In genomic region chr2:96763511-96764252, GRCh38 we compare ENCODE assay signal across 8 cellular contexts. TPM values are rescaled to one million over a fixed set of nuclear protein-coding genes. Genes with fewer than 3 reads are reported as not detected.
DNase-seq lines count a peak whose midpoint lies in the region; ATAC-seq, FAIRE-seq and TF ChIP-seq lines count a peak whose summit lies in the region.

No MANE protein-coding gene starts in this region.

- no peak for FAIRE-seq in endothelial cell of umbilical vein (lab: Jason Lieb, UNC)

- peaks cover 16 to 76% (median 27%) of the 10 kb centered on the region in 11 experiments; a peak in 19 of 22 replicates for H4K20me1 ChIP-seq in BLaER1 treated with 17β-estradiol and CSF1 and Interleukin-3, amounts not matched to agents 10 nM and 100 nM
- H4K20me1 ChIP-seq in SU-DHL-6 (ENCODE audit: low read depth, low read length), result no peaks in the 10 kb centered on the region
- H4K20me1 ChIP-seq in endothelial cell of umbilical vein (replicated peaks; ENCODE audit: control insufficient read depth, extremely low read depth, insufficient read depth, low read length), result no peaks in the 10 kb centered on the region

- H3K27ac ChIP-seq in BLaER1 treated with 17β-estradiol and CSF1 and Interleukin-3, amounts not matched to agents 10 nM and 100 nM, result peak overlapping the region; percentile 4 to 78 (median 65); a peak in 18 of 22 replicates
- no peak overlapping the region for H3K27ac ChIP-seq in SU-DHL-6 (ENCODE audit: low read depth, low read length)
- no peak overlapping the region for H3K27ac ChIP-seq in endothelial cell of umbilical vein (ENCODE audit: insufficient read depth, low read depth, low read length)

- H3K9me3 Mint-ChIP-seq in neural crest cell, result no peaks in the 10 kb centered on the region

- H3K9me1 ChIP-seq in endothelial cell of umbilical vein (replicated peaks; ENCODE audit: control insufficient read depth, extremely low read depth, insufficient read depth, low read length), result no peaks in the 10 kb centered on the region

- H3F3A ChIP-seq in SU-DHL-6 (ENCODE audit: insufficient read depth), result peaks cover 3% of the 10 kb centered on the region; the same call in 1 of the 2 replicates

- ATAC-seq in GM21381 (IDR thresholded peaks at IDR 0.05; ENCODE audit: unreplicated experiment), result no peak
- ATAC-seq in HG02938 (IDR thresholded peaks at IDR 0.05; ENCODE audit: unreplicated experiment), result no peak
- ATAC-seq in HG03025 (IDR thresholded peaks at IDR 0.05; ENCODE audit: low FRiP score, unreplicated experiment), result no peak

- peak; percentile 63 for DNase-seq in GM13977 (ENCODE audit: low spot score)
- peak; percentile 26 for DNase-seq in endothelial cell of umbilical vein (ENCODE audit: low read depth, low spot score)
- DNase-seq in neural crest cell (ENCODE audit: low read depth, low spot score), result no peak

- H3K9me3 ChIP-seq in BLaER1 treated with 17β-estradiol and CSF1 and Interleukin-3, amounts not matched to agents 10 nM and 100 nM (replicated peaks in 1 of 11), result no peaks in the 10 kb centered on the region
- H3K9me3 ChIP-seq in SU-DHL-6 (ENCODE audit: insufficient read depth, low read length) (no peaks in the 10 kb centered on the region), endothelial cell of umbilical vein (replicated peaks; ENCODE audit: control insufficient read depth, insufficient read depth, low read length) (no peaks in the 10 kb centered on the region)

- H3K4me1 ChIP-seq in BLaER1 treated with 17β-estradiol and CSF1 and Interleukin-3, amounts not matched to agents 10 nM and 100 nM, result peaks cover 65 to 90% (median 83%) of the 10 kb centered on the region in 10 experiments
- peaks cover 16% of the 10 kb centered on the region for H3K4me1 ChIP-seq in endothelial cell of umbilical vein (ENCODE audit: control insufficient read depth, extremely low read depth, insufficient read depth, low read length)

- in situ Hi-C loops in GM13977 (cut with MboI; ENCODE audit: low pct_unique_long_range_greater_than_20kb, low sequenced_read_pairs, unreplicated experiment), result no loop called here

- no peak overlapping the region for H2AFZ ChIP-seq in SU-DHL-6 (ENCODE audit: low read depth, low read length, severe bottlenecking)
- no peak overlapping the region for H2AFZ ChIP-seq in endothelial cell of umbilical vein (ENCODE audit: low read depth, low read length)

- H3K4me3 ChIP-seq in BLaER1 treated with 17β-estradiol and CSF1 and Interleukin-3, amounts not matched to agents 10 nM and 100 nM, result peak overlapping the region; percentile 60 to 76 (median 66)
- H3K4me3 ChIP-seq in SU-DHL-6 (ENCODE audit: insufficient read depth, low read length, poor library complexity, severe bottlenecking) (no peak overlapping the region), endothelial cell of umbilical vein (replicated peaks in 1 of 3; ENCODE audit: insufficient read depth in 1 of 3, low read depth in 1 of 3, low read length in 3 of 3) (no peak overlapping the region)

- H3K27me3 ChIP-seq in BLaER1 treated with 17β-estradiol and CSF1 and Interleukin-3, amounts not matched to agents 10 nM and 100 nM, result no peaks in the 10 kb centered on the region
- H3K27me3 ChIP-seq in SU-DHL-6 (ENCODE audit: low read length) (no peaks in the 10 kb centered on the region), endothelial cell of umbilical vein (ENCODE audit: control insufficient read depth in 2 of 2, insufficient read depth in 2 of 2, low read length in 2 of 2) (no peaks in the 10 kb centered on the region)

- POLR2A ChIA-PET in endothelial cell of umbilical vein (lab: Charles Lee), result interaction anchor here (0.7 kb wide), 1 partner anchor 57 kb away, joined by 5 read pairs; no protein-coding TSS in a partner anchor

- BruUV-seq in endothelial cell of umbilical vein (replicated peaks; lab: Mats Ljungman, UMichigan), result no TSS peak

- H3K4me3 Mint-ChIP-seq in neural crest cell, result peak overlapping the region; percentile 80

- peak overlapping the region; percentile 88 to 100 (median 98) for H3K4me2 ChIP-seq in BLaER1 treated with 17β-estradiol and CSF1 and Interleukin-3, amounts not matched to agents 10 nM and 100 nM
- H3K4me2 ChIP-seq in SU-DHL-6 (ENCODE audit: low read depth, low read length, poor library complexity, severe bottlenecking) (peak overlapping the region; percentile 54), endothelial cell of umbilical vein (ENCODE audit: insufficient read depth, low read length) (peak overlapping the region; percentile 20)

- no peaks in the 10 kb centered on the region for H3K79me2 ChIP-seq in SU-DHL-6 (ENCODE audit: insufficient read depth, low read length)
- H3K79me2 ChIP-seq in endothelial cell of umbilical vein (ENCODE audit: control insufficient read depth, insufficient read depth, low read length), result no peaks in the 10 kb centered on the region

- H3K9ac ChIP-seq in BLaER1 treated with 17β-estradiol and CSF1 and Interleukin-3, amounts not matched to agents 10 nM and 100 nM, result peak overlapping the region; percentile 44 to 78 (median 72); a peak in 21 of 22 replicates
- H3K9ac ChIP-seq in SU-DHL-6 (ENCODE audit: low read length) (peak overlapping the region; percentile 35; the same call in 1 of the 2 replicates), endothelial cell of umbilical vein (replicated peaks; ENCODE audit: extremely low read depth, insufficient read depth, low read length) (no peak overlapping the region)

- CTCF ChIA-PET in endothelial cell of umbilical vein (lab: Charles Lee), result interaction anchor here (0.6 to 2.4 kb wide), 16 partner anchors 10 to 225 kb away, joined by 3 to 7 read pairs (median 4); partner anchors contain the start of gene CNNM3

- H3K27me3 Mint-ChIP-seq in neural crest cell (ENCODE audit: low read depth), result no peaks in the 10 kb centered on the region

- H3K4me1 Mint-ChIP-seq in neural crest cell, result peaks cover 50% of the 10 kb centered on the region

- peaks cover 0 to 13% (median 0%) of the 10 kb centered on the region in 11 experiments; a peak in 1 of 22 replicates for H3K36me3 ChIP-seq in BLaER1 treated with 17β-estradiol and CSF1 and Interleukin-3, amounts not matched to agents 10 nM and 100 nM
- H3K36me3 ChIP-seq in SU-DHL-6 (ENCODE audit: low read length), result no peaks in the 10 kb centered on the region
- H3K36me3 ChIP-seq in endothelial cell of umbilical vein (ENCODE audit: control insufficient read depth in 2 of 2, extremely low read depth in 1 of 2, insufficient read depth in 2 of 2, low read length in 2 of 2), result no peaks in the 10 kb centered on the region

- dilution Hi-C loops in endothelial cell of umbilical vein (cut with MboI; ENCODE audit: extremely low pct_ligation_motif_present, low sequenced_read_pairs), result no loop called here

- no peaks in the 10 kb centered on the region for H3K36me3 Mint-ChIP-seq in neural crest cell (ENCODE audit: low read depth)

- no peak for TF ChIP-seq POLR2A in endothelial cell of umbilical vein (IDR thresholded peaks at IDR 0.05; ENCODE audit: low read depth, low read length)

- intact Hi-C loops in endothelial cell of umbilical vein (cut with micrococcal nuclease), result loop anchor here (5.0 kb wide), 3 partner anchors 39 to 226 kb away; partner anchors contain the start of gene ARID5A

- no peaks in the 10 kb centered on the region for H3K9me2 ChIP-seq in SU-DHL-6 (replicated peaks; ENCODE audit: insufficient read depth, low read length)

- H3K27ac Mint-ChIP-seq in neural crest cell (ENCODE audit: unreplicated experiment), result no peak overlapping the region

- TF ChIP-seq CTCF in GM13977 (IDR thresholded peaks at IDR 0.05; ENCODE audit: extremely low read depth, insufficient read depth, missing control alignments) (peak; percentile 65), SU-DHL-6 (IDR thresholded peaks at IDR 0.05; ENCODE audit: insufficient read depth, low read length, poor library complexity, severe bottlenecking) (peak; percentile 65), endothelial cell of umbilical vein (IDR thresholded peaks at IDR 0.05; ENCODE audit: extremely low read depth in 1 of 2, insufficient read depth in 1 of 2, low read depth in 1 of 2, low read length in 2 of 2) (peak; percentile 28 to 74), neural crest cell (conservative IDR thresholded peaks at IDR 0.05) (peak; percentile 63)

TF ChIP-seq in endothelial cell of umbilical vein, 7 proteins besides CTCF, POLR2A, EP300 and RAD21:
- no peak for TF ChIP-seq FOS (IDR thresholded peaks at IDR 0.05; ENCODE audit: borderline replicate concordance, insufficient read depth, low read length)

RNA-seq across cellular contexts. Expression of gene CNNM4, which starts 3.0 kb away (rescaled TPM):
- total RNA-seq in endothelial cell of umbilical vein (5.3 TPM in 2 replicates), neural crest cell (11.8 and 14.4 TPM in 2 replicates)
- 4.7 and 5.3 TPM in 2 replicates for polyA plus RNA-seq in endothelial cell of umbilical vein
- polyA plus RNA-seq in endothelial cell of umbilical vein (2011; cell fraction: cytosol; rRNA removed), result 4.5 TPM in 2 replicates
- 4.2 and 5.5 TPM in 2 replicates for polyA plus RNA-seq in endothelial cell of umbilical vein (2011; cell fraction: nucleus; rRNA removed)
- 5.5 and 5.7 TPM in 2 replicates for polyA plus RNA-seq in endothelial cell of umbilical vein (2012)
- polyA minus RNA-seq in endothelial cell of umbilical vein, result 8.7 TPM in 2 replicates
- polyA minus RNA-seq in endothelial cell of umbilical vein (2011; cell fraction: cytosol; rRNA and poly(A)+ RNA removed), result 8.8 TPM
- polyA minus RNA-seq in endothelial cell of umbilical vein (2011; cell fraction: nucleus; rRNA and poly(A)+ RNA removed), result 3.9 and 4.1 TPM in 2 replicates

RNA-seq across cellular contexts. Expression of gene LMAN2L, which starts 23.8 kb away (rescaled TPM):
- total RNA-seq in endothelial cell of umbilical vein, result 15.4 and 18.2 TPM in 2 replicates
- polyA plus RNA-seq in endothelial cell of umbilical vein, result 20.5 and 21.2 TPM in 2 replicates
- 21.9 and 22.6 TPM in 2 replicates for polyA plus RNA-seq in endothelial cell of umbilical vein (2011; cell fraction: cytosol; rRNA removed)
- 18.7 and 21.2 TPM in 2 replicates for polyA plus RNA-seq in endothelial cell of umbilical vein (2011; cell fraction: nucleus; rRNA removed)
- polyA plus RNA-seq in endothelial cell of umbilical vein (2012), result 17.8 and 21.8 TPM in 2 replicates
- polyA minus RNA-seq in endothelial cell of umbilical vein, result 25.5 and 27.1 TPM in 2 replicates
- polyA minus RNA-seq in endothelial cell of umbilical vein (2011; cell fraction: cytosol; rRNA and poly(A)+ RNA removed), result 8.6 TPM
- polyA minus RNA-seq in endothelial cell of umbilical vein (2011; cell fraction: nucleus; rRNA and poly(A)+ RNA removed), result 7.9 and 9.8 TPM in 2 replicates
- total RNA-seq in neural crest cell, result 25.7 and 25.8 TPM in 2 replicates

RNA-seq across cellular contexts. Expression of gene CNNM3, which starts 52.4 kb away (rescaled TPM):
- total RNA-seq in endothelial cell of umbilical vein (13.0 and 13.5 TPM in 2 replicates), neural crest cell (32.6 and 33.9 TPM in 2 replicates)
- polyA plus RNA-seq in endothelial cell of umbilical vein, result 14.9 and 16.4 TPM in 2 replicates
- polyA plus RNA-seq in endothelial cell of umbilical vein (2011; cell fraction: cytosol; rRNA removed), result 9.6 and 10.1 TPM in 2 replicates
- 14.8 and 18.5 TPM in 2 replicates for polyA plus RNA-seq in endothelial cell of umbilical vein (2011; cell fraction: nucleus; rRNA removed)
- 10.2 and 10.6 TPM in 2 replicates for polyA plus RNA-seq in endothelial cell of umbilical vein (2012)
- polyA minus RNA-seq in endothelial cell of umbilical vein, result 19.8 and 22.5 TPM in 2 replicates
- polyA minus RNA-seq in endothelial cell of umbilical vein (2011; cell fraction: cytosol; rRNA and poly(A)+ RNA removed), result 23.6 TPM
- polyA minus RNA-seq in endothelial cell of umbilical vein (2011; cell fraction: nucleus; rRNA and poly(A)+ RNA removed), result 9.0 and 10.0 TPM in 2 replicates

Comparison
In these comparisons a context has a peak if more than half of its experiments do, and no peak if none do; other contexts are left out.
1. H3K27ac ChIP-seq: peak in BLaER1 treated with 17β-estradiol and CSF1 and Interleukin-3, amounts not matched to agents 10 nM and 100 nM (11 of 11); none in SU-DHL-6 (single experiment) and endothelial cell of umbilical vein (single experiment).
2. H3K4me2 ChIP-seq: peak in every context shown above with its lines; median percentile 98 in BLaER1 treated with 17β-estradiol and CSF1 and Interleukin-3, amounts not matched to agents 10 nM and 100 nM; 54 in SU-DHL-6; 20 in endothelial cell of umbilical vein.
3. H3K4me3 ChIP-seq: peak in BLaER1 treated with 17β-estradiol and CSF1 and Interleukin-3, amounts not matched to agents 10 nM and 100 nM (10 of 10); none in SU-DHL-6 (single experiment) and endothelial cell of umbilical vein (0 of 3).
4. Peak in every context shown above with its lines, with median percentiles within 50 percentile points of each other: CTCF ChIP-seq.